17 cellular contexts compared by ENCODE assay signal in the genomic region with DNA sequence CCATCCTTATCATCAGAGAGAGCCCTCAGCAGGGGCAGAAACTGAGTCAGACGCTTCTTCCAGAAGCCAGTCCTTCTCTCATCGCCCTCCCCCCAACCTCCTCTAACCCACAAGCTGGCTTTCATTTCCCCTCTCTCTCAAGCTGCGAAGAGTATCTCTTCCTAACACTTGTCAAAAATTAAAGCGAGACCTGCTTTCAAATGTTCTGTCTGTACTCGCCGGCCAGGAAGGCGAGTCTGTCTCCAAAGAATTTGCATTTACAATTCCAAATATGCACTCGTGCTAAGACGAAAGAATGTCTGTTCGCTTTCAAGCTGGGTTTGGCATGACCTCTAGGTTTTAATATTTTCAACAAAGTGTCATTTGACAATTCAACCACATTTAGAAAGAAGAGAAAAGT.
DNase-seq lines count a peak whose midpoint lies in the region; ATAC-seq and TF ChIP-seq lines count a peak whose summit lies in the region.
"Had no signal": no experiment of that assay in that cellular context is flagged by ENCODE, and none has a peak within 500 bp of the region (broad histone marks: within the 10 kb centered on the region; RNA-seq: fewer than 3 reads in every experiment).

No MANE protein-coding gene starts in this region.

- H3K9me3 ChIP-seq in spleen: peaks cover 0 to 4% (median 0%) of the 10 kb centered on the region in 8 donors
- H3K9me3 ChIP-seq: HAP-1, tibial artery had no signal

- H3K36me3 Mint-ChIP-seq in activated naive CD8-positive, alpha-beta T cell treated with anti-CD3 and anti-CD28 coated beads, Interleukin-2, amount 10 ng/mL, durations not matched to agents 7 days and 5 days: no peaks in the 10 kb centered on the region
- H3K36me3 Mint-ChIP-seq in activated naive CD8-positive, alpha-beta T cell treated with anti-CD3 and anti-CD28 coated beads for 36 hours: no peaks in the 10 kb centered on the region
- no peaks in the 10 kb centered on the region for H3K36me3 Mint-ChIP-seq in activated naive CD8-positive, alpha-beta T cell treated with anti-CD3 and anti-CD28 coated beads, Interleukin-2, amount 50 U/mL, for 24 hours (ENCODE audit: low read depth)
- H3K36me3 Mint-ChIP-seq in type B pancreatic cell: no peaks in the 10 kb centered on the region
- H3K36me3 Mint-ChIP-seq: natural killer cell had no signal

- ATAC-seq in activated naive CD8-positive, alpha-beta T cell treated with anti-CD3 and anti-CD28 coated beads, Interleukin-2, amount 10 ng/mL, durations not matched to agents 7 days and 5 days (ENCODE audit: low read depth): no peak
- ATAC-seq in activated naive CD8-positive, alpha-beta T cell treated with anti-CD3 and anti-CD28 coated beads, Interleukin-2, amount 50 U/mL, for 24 hours: peak; percentile 40

- POLR2A ChIA-PET in activated naive CD8-positive, alpha-beta T cell treated with anti-CD3 and anti-CD28 coated beads, Interleukin-2, amount 10 ng/mL, durations not matched to agents 7 days and 5 days (lab: Charles Lee): interaction anchor here (0.6 kb wide), 1 partner anchor 15 kb away, joined by 4 read pairs; no protein-coding TSS in a partner anchor

- H3K4me1 ChIP-seq in spleen: peaks cover 0 to 20% (median 3%) of the 10 kb centered on the region in 6 donors
- H3K4me1 ChIP-seq: gastrocnemius medialis, HAP-1 had no signal

- WGBS in spleen, 5 donors: 18 to 36% (median 21%) methylated on average over 10 of the region's 10 CpGs

- H3K27me3 ChIP-seq in spleen (replicated peaks in 1 of 7): peaks cover 0 to 26% (median 0%) of the 10 kb centered on the region in 7 donors
- H3K27me3 ChIP-seq: tibial artery had no signal

- H3K4me1 Mint-ChIP-seq in activated naive CD8-positive, alpha-beta T cell treated with anti-CD3 and anti-CD28 coated beads, Interleukin-2, amount 10 ng/mL, durations not matched to agents 7 days and 5 days: peaks cover 12% of the 10 kb centered on the region
- H3K4me1 Mint-ChIP-seq in activated naive CD8-positive, alpha-beta T cell treated with anti-CD3 and anti-CD28 coated beads for 36 hours: peaks cover 12% of the 10 kb centered on the region
- H3K4me1 Mint-ChIP-seq in activated naive CD8-positive, alpha-beta T cell treated with anti-CD3 and anti-CD28 coated beads, Interleukin-2, amount 50 U/mL, for 24 hours: peaks cover 10% of the 10 kb centered on the region
- H3K4me1 Mint-ChIP-seq in type B pancreatic cell (ENCODE audit: unreplicated experiment): peaks cover 14% of the 10 kb centered on the region

- no peaks in the 10 kb centered on the region for H3K9me3 Mint-ChIP-seq in activated naive CD8-positive, alpha-beta T cell treated with anti-CD3 and anti-CD28 coated beads, Interleukin-2, amount 10 ng/mL, durations not matched to agents 7 days and 5 days
- peaks cover under 1% of the 10 kb centered on the region for H3K9me3 Mint-ChIP-seq in activated naive CD8-positive, alpha-beta T cell treated with anti-CD3 and anti-CD28 coated beads for 36 hours
- H3K9me3 Mint-ChIP-seq in activated naive CD8-positive, alpha-beta T cell treated with anti-CD3 and anti-CD28 coated beads, Interleukin-2, amount 50 U/mL, for 24 hours: no peaks in the 10 kb centered on the region
- H3K9me3 Mint-ChIP-seq in type B pancreatic cell: no peaks in the 10 kb centered on the region
- H3K9me3 Mint-ChIP-seq: natural killer cell had no signal

- no peak for TF ChIP-seq POLR2A in spleen (IDR thresholded peaks at IDR 0.05)

- intact Hi-C loops in spleen (cut with DNase I; ENCODE audit: low total_unique reads): no loop called here

- no peak for TF ChIP-seq CTCF in type B pancreatic cell (conservative IDR thresholded peaks at IDR 0.05)
- no peak for TF ChIP-seq CTCF in spleen (IDR thresholded peaks at IDR 0.05 in 8 of 11, conservative IDR thresholded peaks at IDR 0.05 in 3 of 11)

- no peaks in the 10 kb centered on the region for H3K36me3 ChIP-seq in spleen
- H3K36me3 ChIP-seq: gastrocnemius medialis, HAP-1, tibial artery had no signal

- no peak for DNase-seq in activated naive CD8-positive, alpha-beta T cell treated with anti-CD3 and anti-CD28 coated beads, Interleukin-2, amount 10 ng/mL, durations not matched to agents 7 days and 5 days
- DNase-seq in activated naive CD8-positive, alpha-beta T cell treated with anti-CD3 and anti-CD28 coated beads for 36 hours: no peak
- DNase-seq in activated naive CD8-positive, alpha-beta T cell treated with anti-CD3 and anti-CD28 coated beads, Interleukin-2, amount 50 U/mL, for 24 hours: no peak
- DNase-seq in iris pigment epithelial cell (ENCODE audit: low read depth) (peak; percentile 36), type B pancreatic cell (ENCODE audit: extremely low spot score, unreplicated experiment) (peak; percentile 16), KG1 (lab: John Stamatoyannopoulos, UW) (no peak), NCI-H1930 (lab: John Stamatoyannopoulos, UW) (no peak), spleen (no peak)
- DNase-seq: DMS79 treated with DMSO at 0.1 percent for 48 hours, natural killer cell, NCI-H345, tibial artery had no signal

- H3K4me3 ChIP-seq in spleen: no peak overlapping the region
- H3K4me3 ChIP-seq: gastrocnemius medialis, HAP-1, skin epidermis, tibial artery had no signal

- H3K27ac ChIP-seq in spleen: no peak overlapping the region
- H3K27ac ChIP-seq: gastrocnemius medialis, RWPE1, tibial artery had no signal

- H3K4me3 Mint-ChIP-seq in activated naive CD8-positive, alpha-beta T cell treated with anti-CD3 and anti-CD28 coated beads, Interleukin-2, amount 10 ng/mL, durations not matched to agents 7 days and 5 days: peak overlapping the region; percentile 25
- no peak overlapping the region for H3K4me3 Mint-ChIP-seq in activated naive CD8-positive, alpha-beta T cell treated with anti-CD3 and anti-CD28 coated beads for 36 hours
- H3K4me3 Mint-ChIP-seq in activated naive CD8-positive, alpha-beta T cell treated with anti-CD3 and anti-CD28 coated beads, Interleukin-2, amount 50 U/mL, for 24 hours: no peak overlapping the region
- H3K4me3 Mint-ChIP-seq in type B pancreatic cell: no peak overlapping the region
- H3K4me3 Mint-ChIP-seq: activated naive CD8-positive, alpha-beta T cell; natural killer cell had no signal

- H3K27me3 Mint-ChIP-seq in activated naive CD8-positive, alpha-beta T cell treated with anti-CD3 and anti-CD28 coated beads, Interleukin-2, amount 10 ng/mL, durations not matched to agents 7 days and 5 days: peaks cover 22% of the 10 kb centered on the region
- peaks cover 23% of the 10 kb centered on the region for H3K27me3 Mint-ChIP-seq in activated naive CD8-positive, alpha-beta T cell treated with anti-CD3 and anti-CD28 coated beads for 36 hours
- H3K27me3 Mint-ChIP-seq in activated naive CD8-positive, alpha-beta T cell treated with anti-CD3 and anti-CD28 coated beads, Interleukin-2, amount 50 U/mL, for 24 hours: peaks cover 21% of the 10 kb centered on the region
- H3K27me3 Mint-ChIP-seq in type B pancreatic cell: no peaks in the 10 kb centered on the region

- H3K27ac Mint-ChIP-seq in activated naive CD8-positive, alpha-beta T cell treated with anti-CD3 and anti-CD28 coated beads, Interleukin-2, amount 10 ng/mL, durations not matched to agents 7 days and 5 days: no peak overlapping the region
- H3K27ac Mint-ChIP-seq in activated naive CD8-positive, alpha-beta T cell treated with anti-CD3 and anti-CD28 coated beads for 36 hours: no peak overlapping the region
- H3K27ac Mint-ChIP-seq in activated naive CD8-positive, alpha-beta T cell treated with anti-CD3 and anti-CD28 coated beads, Interleukin-2, amount 50 U/mL, for 24 hours: no peak overlapping the region
- H3K27ac Mint-ChIP-seq in type B pancreatic cell: no peak overlapping the region
- H3K27ac Mint-ChIP-seq: activated naive CD8-positive, alpha-beta T cell; natural killer cell had no signal

Comparison
In these comparisons a context has a peak if more than half of its experiments do, and no peak if none do; other contexts are left out.
1. DNase-seq: peak in iris pigment epithelial cell (single experiment) and type B pancreatic cell (single experiment); none in activated naive CD8-positive, alpha-beta T cell treated with anti-CD3 and anti-CD28 coated beads, Interleukin-2, amount 10 ng/mL, durations not matched to agents 7 days and 5 days (single experiment), activated naive CD8-positive, alpha-beta T cell treated with anti-CD3 and anti-CD28 coated beads for 36 hours (single experiment), activated naive CD8-positive, alpha-beta T cell treated with anti-CD3 and anti-CD28 coated beads, Interleukin-2, amount 50 U/mL, for 24 hours (single experiment), KG1 (single experiment), NCI-H1930 (0 of 2) and spleen (single experiment).